In genomic region chr3:153209596-153209995, GRCh38 we compare ENCODE assay signal across 10 cellular contexts. TPM values are rescaled to one million over a fixed set of nuclear protein-coding genes. Genes with fewer than 3 reads are reported as not detected.
DNase-seq lines count a peak whose midpoint lies in the region; ATAC-seq lines count a peak whose summit lies in the region.
"Had no signal": no experiment of that assay in that cellular context is flagged by ENCODE, and none has a peak within 500 bp of the region (broad histone marks: within the 10 kb centered on the region; RNA-seq: fewer than 3 reads in every experiment).

No MANE protein-coding gene starts in this region.

- H3K9me3 Mint-ChIP-seq in activated CD4-positive, alpha-beta T cell treated with anti-CD3 and anti-CD28 coated beads for 36 hours (ENCODE audit: low read depth) = no peaks in the 10 kb centered on the region

- no peaks in the 10 kb centered on the region for H3K9me3 ChIP-seq in skeletal muscle satellite cell (replicated peaks; ENCODE audit: low read length)

- intact Hi-C loops in activated CD4-positive, alpha-beta T cell treated with anti-CD3 and anti-CD28 coated beads for 36 hours (cut with DNase I, micrococcal nuclease) = no loop called here
- intact Hi-C loops in Right ventricle myocardium superior (cut with DNase I) = no loop called here

- peaks cover 18% of the 10 kb centered on the region for H3K4me1 Mint-ChIP-seq in activated CD4-positive, alpha-beta T cell treated with anti-CD3 and anti-CD28 coated beads for 36 hours

- H3K4me1 ChIP-seq in skeletal muscle satellite cell (ENCODE audit: control insufficient read depth, insufficient read depth, low read length) = peaks cover 5% of the 10 kb centered on the region

- CTCF ChIA-PET in activated CD4-positive, alpha-beta T cell treated with anti-CD3 and anti-CD28 coated beads for 36 hours (lab: Charles Lee) = interaction anchor here (0.6 to 1.0 kb wide), 4 partner anchors 14 to 304 kb away, joined by 3 to 4 read pairs (median 3); no protein-coding TSS in a partner anchor

- DNase-seq in activated CD4-positive, alpha-beta T cell treated with anti-CD3 and anti-CD28 coated beads for 36 hours = no peak
- DNase-seq in activated CD4-positive, alpha-beta T cell treated with anti-CD3 and anti-CD28 coated beads for 4 hours = no peak
- DNase-seq in SKM-1 (lab: John Stamatoyannopoulos, UW; ENCODE audit: unreplicated experiment) (peak; percentile 83), Right ventricle myocardium superior (peak; percentile 49), cortex of kidney (lab: John Stamatoyannopoulos, UW) (no peak)
- no peak for DNase-seq in stimulated activated CD4-positive, alpha-beta T cell treated with anti-CD3 and anti-CD28 coated beads, Interleukin-4, amount 100 ng/mL, for 24 hours
- DNase-seq: stimulated activated CD8-positive, alpha-beta memory T cell treated with anti-CD3 and anti-CD28 coated beads, Interleukin-4, amount 100 ng/mL, for 48 hours had no signal

- POLR2A ChIA-PET in activated CD4-positive, alpha-beta T cell treated with anti-CD3 and anti-CD28 coated beads for 36 hours (lab: Charles Lee) = no interaction called here

- H3K27me3 Mint-ChIP-seq in activated CD4-positive, alpha-beta T cell treated with anti-CD3 and anti-CD28 coated beads for 36 hours = no peaks in the 10 kb centered on the region
- H3K27me3 Mint-ChIP-seq: activated naive CD8-positive, alpha-beta T cell had no signal

- ATAC-seq in activated CD4-positive, alpha-beta T cell treated with anti-CD3 and anti-CD28 coated beads for 36 hours = no peak
- ATAC-seq in Right ventricle myocardium superior (ENCODE audit: poor library complexity) (no peak), GM18868 (IDR thresholded peaks at IDR 0.05; ENCODE audit: unreplicated experiment) (no peak)

- H3K9ac ChIP-seq in skeletal muscle satellite cell (ENCODE audit: low read depth, low read length) = no peak overlapping the region

- H3K27me3 ChIP-seq in skeletal muscle satellite cell (ENCODE audit: control insufficient read depth, insufficient read depth, low read length) = no peaks in the 10 kb centered on the region

- peak overlapping the region; percentile 40 for H3K4me3 ChIP-seq in skeletal muscle satellite cell (ENCODE audit: low read length)

- no peaks in the 10 kb centered on the region for H3K36me3 Mint-ChIP-seq in activated CD4-positive, alpha-beta T cell treated with anti-CD3 and anti-CD28 coated beads for 36 hours (ENCODE audit: low read depth)
- H3K36me3 Mint-ChIP-seq: activated naive CD8-positive, alpha-beta T cell had no signal

- H3K4me2 ChIP-seq in skeletal muscle satellite cell (ENCODE audit: low read length) = peak overlapping the region; percentile 26

- H3K36me3 ChIP-seq in skeletal muscle satellite cell (ENCODE audit: insufficient read depth, low read length) = no peaks in the 10 kb centered on the region

- H3K27ac Mint-ChIP-seq in activated CD4-positive, alpha-beta T cell treated with anti-CD3 and anti-CD28 coated beads for 36 hours = peak overlapping the region; percentile 42

- no peak overlapping the region for H3K4me3 Mint-ChIP-seq in activated CD4-positive, alpha-beta T cell treated with anti-CD3 and anti-CD28 coated beads for 36 hours

RNA-seq across cellular contexts. Expression of gene RAP2B, which starts 47.6 kb away (rescaled TPM):
- 10 to 100 TPM; 10.4 TPM for total RNA-seq in activated CD4-positive, alpha-beta T cell treated with anti-CD3 and anti-CD28 coated beads for 36 hours
- total RNA-seq in Right ventricle myocardium superior = 2.8 TPM
- 11.4 and 17.0 TPM in 2 replicates for total RNA-seq in skeletal muscle satellite cell (2012; rRNA removed)

Comparison
In these comparisons a context has a peak if more than half of its experiments do, and no peak if none do; other contexts are left out.
1. DNase-seq: peak in SKM-1 (single experiment) and Right ventricle myocardium superior (single experiment); none in activated CD4-positive, alpha-beta T cell treated with anti-CD3 and anti-CD28 coated beads for 36 hours (single experiment), activated CD4-positive, alpha-beta T cell treated with anti-CD3 and anti-CD28 coated beads for 4 hours (0 of 2), stimulated activated CD4-positive, alpha-beta T cell treated with anti-CD3 and anti-CD28 coated beads, Interleukin-4, amount 100 ng/mL, for 24 hours (single experiment) and cortex of kidney (single experiment).